Comparison of ENCODE assay signal across 27 cellular contexts in genomic region chr2:74596584-74596983, GRCh38. TPM values are rescaled to one million over a fixed set of nuclear protein-coding genes. Genes with fewer than 3 reads are reported as not detected.
"Had no signal": no experiment of that assay in that cellular context is flagged by ENCODE, and none has a peak within 500 bp of the region (broad histone marks: within the 10 kb centered on the region; RNA-seq: fewer than 3 reads in every experiment).

No MANE protein-coding gene starts in this region.

- H3K9me3 ChIP-seq: colonic mucosa, gastrocnemius medialis, heart left ventricle, suprapubic skin, transverse colon, upper lobe of right lung, uterus had no signal

- ATAC-seq: esophagus mucosa; gastrocnemius medialis; heart left ventricle; left lobe of liver; natural killer cell; sciatic nerve; stimulated activated naive CD8-positive, alpha-beta T cell treated with anti-CD3 and anti-CD28 coated beads, Interleukin-15, amount 100 ng/mL, for 72 hours; upper lobe of right lung had no signal

- DNase-seq: colonic mucosa; effector CD8-positive, alpha-beta T cell; endodermal cell; foreskin fibroblast; gastrocnemius medialis; heart left ventricle; kidney; natural killer cell; stimulated activated CD4-positive, alpha-beta T cell treated with anti-CD3 and anti-CD28 coated beads, Interleukin-12 subunit alpha, Interleukin-12 subunit beta, amount 100 ng/mL, for 4 hours; stimulated activated CD4-positive, alpha-beta T cell treated with anti-CD3 and anti-CD28 coated beads, Interleukin-1b, Interleukin-23, amount 100 ng/mL, for 48 hours; stimulated activated CD4-positive, alpha-beta T cell treated with anti-CD3 and anti-CD28 coated beads, Interleukin-4, amount 100 ng/mL, for 1 hour; stimulated activated CD8-positive, alpha-beta memory T cell treated with anti-CD3 and anti-CD28 coated beads, Interleukin-4, amount 100 ng/mL, for 48 hours; stimulated activated naive CD4-positive, alpha-beta T cell; stimulated activated naive CD8-positive, alpha-beta T cell treated with anti-CD3 and anti-CD28 coated beads, Interleukin-15, amount 100 ng/mL, for 72 hours; transverse colon; upper lobe of right lung; uterus had no signal

- H3K4me3 ChIP-seq: colonic mucosa, gastrocnemius medialis, heart left ventricle, hepatocyte, lung, smooth muscle cell, suprapubic skin, transverse colon, upper lobe of right lung, uterus had no signal

- H3K27ac ChIP-seq: colonic mucosa, epithelial cell of prostate, gastrocnemius medialis, heart left ventricle, hepatocyte, parathyroid adenoma, suprapubic skin, transverse colon, upper lobe of right lung, uterus had no signal

- H3K4me2 ChIP-seq: hepatocyte, smooth muscle cell had no signal

- H3K4me1 ChIP-seq: colonic mucosa, gastrocnemius medialis, heart left ventricle, parathyroid adenoma, suprapubic skin, transverse colon, upper lobe of right lung, uterus had no signal

- FAIRE-seq: kidney had no signal

RNA-seq across cellular contexts. Expression of gene M1AP, which starts 51.5 kb away (rescaled TPM):
- polyA plus RNA-seq: neural cell had no signal
